In genomic region chr10:73873843-73874215, GRCh38 we compare ENCODE assay signal across 8 cellular contexts. TPM values are rescaled to one million over a fixed set of nuclear protein-coding genes. Genes with fewer than 3 reads are reported as not detected.
DNase-seq lines count a peak whose midpoint lies in the region; ATAC-seq and TF ChIP-seq lines count a peak whose summit lies in the region.

No MANE protein-coding gene starts in this region.

- peak overlapping the region; percentile 59 for H3K9ac ChIP-seq in DND-41 (ENCODE audit: low read depth, low read length)

- H3K27ac ChIP-seq in DND-41 (ENCODE audit: low read length) (peak overlapping the region; percentile 54; the same call in 1 of the 2 replicates), ascending aorta (peak overlapping the region; percentile 47 to 62), lower lobe of right lung (peak overlapping the region; percentile 62)

- ATAC-seq in DND-41 (ENCODE audit: insufficient read depth, low read depth) (peak; percentile 29), HG02759 (IDR thresholded peaks at IDR 0.05; ENCODE audit: unreplicated experiment) (peak; percentile 1), lower lobe of right lung (no peak), HG03460 (IDR thresholded peaks at IDR 0.05; ENCODE audit: unreplicated experiment) (no peak), GM21526 (IDR thresholded peaks at IDR 0.05; ENCODE audit: low FRiP score, unreplicated experiment) (no peak), HG03342 (IDR thresholded peaks at IDR 0.05; ENCODE audit: unreplicated experiment) (no peak)

- H3K9me3 ChIP-seq in DND-41 (ENCODE audit: insufficient read depth, low read length, severe bottlenecking): no peaks in the 10 kb centered on the region
- no peaks in the 10 kb centered on the region for H3K9me3 ChIP-seq in ascending aorta
- no peaks in the 10 kb centered on the region for H3K9me3 ChIP-seq in lower lobe of right lung

- DNase-seq in DND-41 (peak; percentile 35), ascending aorta (ENCODE audit: low spot score in 2 of 2) (no peak), lower lobe of right lung (no peak), SIG-M5 (lab: John Stamatoyannopoulos, UW) (no peak)

- peak overlapping the region; percentile 44; the same call in 1 of the 2 replicates for H2AFZ ChIP-seq in DND-41 (ENCODE audit: low read depth, low read length)

- H3K27me3 ChIP-seq in DND-41 (ENCODE audit: insufficient read depth, low read length, poor library complexity) (peaks cover 10% of the 10 kb centered on the region), ascending aorta (no peaks in the 10 kb centered on the region), lower lobe of right lung (ENCODE audit: low read depth) (no peaks in the 10 kb centered on the region)

- TF ChIP-seq CTCF in DND-41 (IDR thresholded peaks at IDR 0.05; ENCODE audit: borderline replicate concordance, extremely low read depth, low read length, poor library complexity, severe bottlenecking) (no peak), ascending aorta (IDR thresholded peaks at IDR 0.05) (no peak), lower lobe of right lung (IDR thresholded peaks at IDR 0.05) (no peak)

- intact Hi-C loops in ascending aorta (cut with DNase I) (loop anchor here (1.0 to 10.0 kb wide), 3 partner anchors 15 to 1241 kb away; partner anchors contain the start of gene SAMD8), lower lobe of right lung (cut with DNase I) (no loop called here)

- peaks cover 38% of the 10 kb centered on the region for H3K4me1 ChIP-seq in DND-41 (ENCODE audit: insufficient read depth, low read length)
- peaks cover 16 to 55% of the 10 kb centered on the region in 2 donors for H3K4me1 ChIP-seq in ascending aorta
- peaks cover 52% of the 10 kb centered on the region for H3K4me1 ChIP-seq in lower lobe of right lung

- H3K4me3 ChIP-seq in DND-41 (ENCODE audit: low read depth in 1 of 2, low read length in 2 of 2) (peak overlapping the region; percentile 50 to 80; a peak in 3 of 4 replicates), ascending aorta (peak overlapping the region; percentile 75 to 96), lower lobe of right lung (peak overlapping the region; percentile 72)

- H3K36me3 ChIP-seq in DND-41 (ENCODE audit: insufficient read depth, low read length) (peaks cover 34% of the 10 kb centered on the region), ascending aorta (peaks cover 6 to 20% of the 10 kb centered on the region in 2 donors), lower lobe of right lung (peaks cover 29% of the 10 kb centered on the region)

- H3K4me2 ChIP-seq in DND-41 (ENCODE audit: insufficient read depth, low read length): peak overlapping the region; percentile 68

- H3K79me2 ChIP-seq in DND-41 (ENCODE audit: insufficient read depth, low read length): peaks cover 40% of the 10 kb centered on the region

- H4K20me1 ChIP-seq in DND-41 (ENCODE audit: insufficient read depth, low read length): peaks cover 28% of the 10 kb centered on the region

RNA-seq across cellular contexts. Expression of gene CAMK2G, which starts 0.5 kb away (rescaled TPM):
- total RNA-seq in ascending aorta (60.3 TPM), lower lobe of right lung (38.4 TPM)

RNA-seq across cellular contexts. Expression of gene PLAU, which starts 37.1 kb away (rescaled TPM):
- total RNA-seq in ascending aorta: 1.5 TPM
- total RNA-seq in lower lobe of right lung: 29.0 TPM

Comparison
In these comparisons a context has a peak if more than half of its experiments do, and no peak if none do; other contexts are left out.
1. ATAC-seq: peak in DND-41 (single experiment) and HG02759 (single experiment); none in lower lobe of right lung (0 of 2), HG03460 (single experiment), GM21526 (single experiment) and HG03342 (single experiment).
2. RNA of gene PLAU, which starts 37.1 kb away (total RNA-seq): 29.0 TPM in lower lobe of right lung (single experiment); 1.5 TPM in ascending aorta (single experiment); every median in the first group is over 10 times any median in the second.
3. Peak in every context shown above with its lines, with median percentiles within 50 percentile points of each other: H3K27ac ChIP-seq and H3K4me3 ChIP-seq.